ENCODE assay signal across 30 cellular contexts in genomic region chr10:105056413-105056812, GRCh38.
"Had no signal": no experiment of that assay in that cellular context is flagged by ENCODE, and none has a peak within 500 bp of the region (broad histone marks: within the 10 kb centered on the region; RNA-seq: fewer than 3 reads in every experiment).

No MANE protein-coding gene starts in this region.

- H3K9me3 ChIP-seq: adrenal gland, ascending aorta had no signal

- H3K27me3 ChIP-seq: ascending aorta, body of pancreas, brain microvascular endothelial cell, breast epithelium, cardiac muscle cell had no signal

- H3K4me3 ChIP-seq: adrenal gland, ascending aorta, body of pancreas, breast epithelium, cardiac muscle cell had no signal

- DNase-seq: activated effector memory CD4-positive, alpha-beta T cell treated with anti-CD3 and anti-CD28 coated beads, Interleukin-2, amount 50 U/mL, for 16 hours; activated effector memory CD4-positive, alpha-beta T cell treated with Interleukin-2 at 50 U/mL for 16 hours; activated gamma-delta T cell; activated gamma-delta T cell treated with Interleukin-2 at 50 U/mL for 16 hours; activated naive CD4-positive, alpha-beta T cell; activated naive CD4-positive, alpha-beta T cell treated with anti-CD3 and anti-CD28 coated beads for 36 hours; activated naive CD4-positive, alpha-beta T cell treated with anti-CD3 and anti-CD28 coated beads, Interleukin-2, amount 10 ng/mL, durations not matched to agents 7 days and 5 days; activated naive CD4-positive, alpha-beta T cell treated with anti-CD3 and anti-CD28 coated beads, Interleukin-2, amount 50 U/mL, for 16 hours; activated naive CD4-positive, alpha-beta T cell treated with Interleukin-2 at 50 U/mL for 16 hours; activated naive CD8-positive, alpha-beta T cell treated with anti-CD3 and anti-CD28 coated beads for 36 hours; activated naive CD8-positive, alpha-beta T cell treated with anti-CD3 and anti-CD28 coated beads, Interleukin-2, amount 10 ng/mL, durations not matched to agents 7 days and 5 days; activated naive CD8-positive, alpha-beta T cell treated with anti-CD3 and anti-CD28 coated beads, Interleukin-2, amount 50 U/mL, for 24 hours; activated T-cell treated with anti-CD3 and anti-CD28 coated beads, Interleukin-2, amount 50 U/mL, for 1 hour; activated T-cell treated with anti-CD3 and anti-CD28 coated beads, Interleukin-2, amount 50 U/mL, for 24 hours; activated T-cell treated with anti-CD3 and anti-CD28 coated beads, Interleukin-2, amount 50 U/mL, for 4 hours; activated T-cell treated with anti-CD3 and anti-CD28 coated beads, Interleukin-2, amount 50 U/mL, for 48 hours; activated T-cell treated with anti-CD3 and anti-CD28 coated beads, Interleukin-2, amount 50 U/mL, for 72 hours; adrenal gland; amniotic stem cell; amygdala; anterior cingulate cortex; aorta; body of pancreas; brain microvascular endothelial cell; caudate nucleus; central memory CD4-positive, alpha-beta T cell; cerebellar nuclear complex had no signal

- H3K4me1 ChIP-seq: adrenal gland, ascending aorta, body of pancreas, breast epithelium had no signal

- H3K36me3 ChIP-seq: adrenal gland, ascending aorta, brain microvascular endothelial cell, breast epithelium, cardiac muscle cell had no signal

- H3K27ac ChIP-seq: adrenal gland, ascending aorta, body of pancreas, brain microvascular endothelial cell, breast epithelium, cardiac muscle cell had no signal
